25 cellular contexts compared by ENCODE assay signal in genomic region chr1:236149696-236150228, GRCh38. TPM values are rescaled to one million over a fixed set of nuclear protein-coding genes. Genes with fewer than 3 reads are reported as not detected.
DNase-seq lines count a peak whose midpoint lies in the region; ATAC-seq and TF ChIP-seq lines count a peak whose summit lies in the region.
"Had no signal": no experiment of that assay in that cellular context is flagged by ENCODE, and none has a peak within 500 bp of the region (broad histone marks: within the 10 kb centered on the region; RNA-seq: fewer than 3 reads in every experiment).

No MANE protein-coding gene starts in this region.

- H3K27ac Mint-ChIP-seq in stimulated activated naive CD8-positive, alpha-beta T cell treated with anti-CD3 and anti-CD28 coated beads, Interleukin-15, amount 100 ng/mL, for 72 hours = no peak overlapping the region
- H3K27ac Mint-ChIP-seq in glutamatergic neuron (ENCODE audit: unreplicated experiment) (peak overlapping the region; percentile 81), nephron progenitor cell (peak overlapping the region; percentile 95)
- H3K27ac Mint-ChIP-seq: activated B cell treated with CpG ODN at 0.5 μM for 24 hours; activated CD4-positive, alpha-beta memory T cell treated with anti-CD3 and anti-CD28 coated beads for 36 hours; activated naive CD4-positive, alpha-beta T cell treated with anti-CD3 and anti-CD28 coated beads for 36 hours; B cell; mesothelial cell of epicardium; natural killer cell had no signal

- DNase-seq in stimulated activated naive CD8-positive, alpha-beta T cell treated with anti-CD3 and anti-CD28 coated beads, Interleukin-15, amount 100 ng/mL, for 72 hours = no peak
- DNase-seq in stimulated activated naive CD8-positive, alpha-beta T cell treated with anti-CD3 and anti-CD28 coated beads, Interleukin-15, Interleukin-2, amounts not matched to agents 100 U/mL and 50 U/mL, for 24 hours = no peak
- DNase-seq in glutamatergic neuron (no peak), nephron progenitor cell (no peak), DMS79 treated with DMSO at 0.1 percent for 48 hours (lab: John Stamatoyannopoulos, UW) (no peak)
- no peak for DNase-seq in activated naive CD4-positive, alpha-beta T cell treated with anti-CD3 and anti-CD28 coated beads, Interleukin-2, amount 50 U/mL, for 16 hours
- DNase-seq: activated B cell treated with CpG ODN at 0.5 μM for 24 hours; activated CD4-positive, alpha-beta memory T cell treated with anti-CD3 and anti-CD28 coated beads for 36 hours; activated naive CD4-positive, alpha-beta T cell treated with anti-CD3 and anti-CD28 coated beads for 36 hours; Calu3; central memory CD4-positive, alpha-beta T cell; erythroblast; foreskin melanocyte; Kasumi-1; natural killer cell; NCI-H1092 treated with DMSO at 0.1 percent for 48 hours; NCI-H2029 treated with DMSO at 0.1 percent for 48 hours; NK-92 treated with Interleukin-12 subunit alpha and Interleukin-12 subunit beta, amount 100 ng/mL, for 24 hours; stimulated activated CD4-positive, alpha-beta T cell treated with anti-CD3 and anti-CD28 coated beads, Interleukin-4, amount 100 ng/mL, for 1 hour; upper lobe of right lung had no signal

- peak; percentile 6 for ATAC-seq in stimulated activated naive CD8-positive, alpha-beta T cell treated with anti-CD3 and anti-CD28 coated beads, Interleukin-15, amount 100 ng/mL, for 72 hours
- ATAC-seq in stimulated activated naive CD8-positive, alpha-beta T cell treated with anti-CD3 and anti-CD28 coated beads, Interleukin-15, Interleukin-2, amounts not matched to agents 100 U/mL and 50 U/mL, for 24 hours = no peak
- ATAC-seq in GM21390 (IDR thresholded peaks at IDR 0.05; ENCODE audit: unreplicated experiment) = no peak
- ATAC-seq in GM21360 (IDR thresholded peaks at IDR 0.05; ENCODE audit: unreplicated experiment) = no peak
- ATAC-seq: SK-N-SH treated with all-trans-retinoic acid at 6 μM for 48 hours, upper lobe of right lung had no signal

- no peak overlapping the region for H3K4me3 Mint-ChIP-seq in stimulated activated naive CD8-positive, alpha-beta T cell treated with anti-CD3 and anti-CD28 coated beads, Interleukin-15, amount 100 ng/mL, for 72 hours
- peak overlapping the region; percentile 43 for H3K4me3 Mint-ChIP-seq in glutamatergic neuron (ENCODE audit: unreplicated experiment)
- peak overlapping the region; percentile 47 for H3K4me3 Mint-ChIP-seq in nephron progenitor cell
- H3K4me3 Mint-ChIP-seq: activated B cell treated with CpG ODN at 0.5 μM for 24 hours; activated CD4-positive, alpha-beta memory T cell treated with anti-CD3 and anti-CD28 coated beads for 36 hours; activated naive CD4-positive, alpha-beta T cell treated with anti-CD3 and anti-CD28 coated beads for 36 hours; B cell; mesothelial cell of epicardium; natural killer cell had no signal

- no peak for TF ChIP-seq CTCF in glutamatergic neuron (IDR thresholded peaks at IDR 0.05; ENCODE audit: partially characterized antibody, unreplicated experiment)
- no peak for TF ChIP-seq CTCF in nephron progenitor cell (IDR thresholded peaks at IDR 0.05)

- H3K4me1 Mint-ChIP-seq in stimulated activated naive CD8-positive, alpha-beta T cell treated with anti-CD3 and anti-CD28 coated beads, Interleukin-15, amount 100 ng/mL, for 72 hours = peaks cover 44% of the 10 kb centered on the region
- peaks cover 56% of the 10 kb centered on the region for H3K4me1 Mint-ChIP-seq in glutamatergic neuron (ENCODE audit: low read depth, unreplicated experiment)
- peaks cover 81% of the 10 kb centered on the region for H3K4me1 Mint-ChIP-seq in nephron progenitor cell

- no peaks in the 10 kb centered on the region for H3K27me3 Mint-ChIP-seq in stimulated activated naive CD8-positive, alpha-beta T cell treated with anti-CD3 and anti-CD28 coated beads, Interleukin-15, amount 100 ng/mL, for 72 hours
- H3K27me3 Mint-ChIP-seq in glutamatergic neuron (ENCODE audit: unreplicated experiment) (peaks cover 3% of the 10 kb centered on the region), nephron progenitor cell (ENCODE audit: low read depth, poor library complexity) (peaks cover 9% of the 10 kb centered on the region)
- H3K27me3 Mint-ChIP-seq: activated CD4-positive, alpha-beta memory T cell treated with anti-CD3 and anti-CD28 coated beads for 36 hours had no signal

- H3K9me3 Mint-ChIP-seq in stimulated activated naive CD8-positive, alpha-beta T cell treated with anti-CD3 and anti-CD28 coated beads, Interleukin-15, amount 100 ng/mL, for 72 hours = no peaks in the 10 kb centered on the region
- H3K9me3 Mint-ChIP-seq in glutamatergic neuron (ENCODE audit: unreplicated experiment) (peaks cover 4% of the 10 kb centered on the region), nephron progenitor cell (no peaks in the 10 kb centered on the region)
- H3K9me3 Mint-ChIP-seq: activated B cell treated with CpG ODN at 0.5 μM for 24 hours; activated CD4-positive, alpha-beta memory T cell treated with anti-CD3 and anti-CD28 coated beads for 36 hours; activated naive CD4-positive, alpha-beta T cell treated with anti-CD3 and anti-CD28 coated beads for 36 hours; mesothelial cell of epicardium; natural killer cell had no signal

- no peaks in the 10 kb centered on the region for H3K36me3 Mint-ChIP-seq in glutamatergic neuron (ENCODE audit: unreplicated experiment)
- H3K36me3 Mint-ChIP-seq in nephron progenitor cell (ENCODE audit: low read depth) = peaks cover 16% of the 10 kb centered on the region
- H3K36me3 Mint-ChIP-seq: activated CD4-positive, alpha-beta memory T cell treated with anti-CD3 and anti-CD28 coated beads for 36 hours; natural killer cell had no signal

RNA-seq across cellular contexts. Expression of gene GPR137B, which starts 7.4 kb away (rescaled TPM):
- 22.5 TPM for total RNA-seq in glutamatergic neuron (ENCODE audit: unreplicated experiment)

Comparison
In these comparisons a context has a peak if more than half of its experiments do, and no peak if none do; other contexts are left out.
1. H3K27ac Mint-ChIP-seq: peak in glutamatergic neuron (single experiment) and nephron progenitor cell (single experiment); none in stimulated activated naive CD8-positive, alpha-beta T cell treated with anti-CD3 and anti-CD28 coated beads, Interleukin-15, amount 100 ng/mL, for 72 hours (0 of 2).
2. H3K4me3 Mint-ChIP-seq: peak in glutamatergic neuron (single experiment) and nephron progenitor cell (single experiment); none in stimulated activated naive CD8-positive, alpha-beta T cell treated with anti-CD3 and anti-CD28 coated beads, Interleukin-15, amount 100 ng/mL, for 72 hours (0 of 2).